22 cellular contexts compared by ENCODE assay signal in genomic region chr2:161972866-161973265, GRCh38.
"Had no signal": no experiment of that assay in that cellular context is flagged by ENCODE, and none has a peak within 500 bp of the region (broad histone marks: within the 10 kb centered on the region; RNA-seq: fewer than 3 reads in every experiment).

No MANE protein-coding gene starts in this region.

- H3K27me3 ChIP-seq: cardiac muscle cell, esophagus squamous epithelium, gastrocnemius medialis, pancreas, right atrium auricular region had no signal

- H3K27ac ChIP-seq: cardiac muscle cell, esophagus squamous epithelium, gastrocnemius medialis, left ventricle myocardium inferior, pancreas, psoas muscle, right atrium auricular region, tibial artery, VCaP had no signal

- H3K4me1 ChIP-seq: esophagus squamous epithelium, gastrocnemius medialis, left ventricle myocardium inferior, pancreas, psoas muscle, right atrium auricular region, tibial artery had no signal

- H3K4me3 ChIP-seq: cardiac muscle cell, esophagus squamous epithelium, gastrocnemius medialis, left ventricle myocardium inferior, pancreas, psoas muscle, right atrium auricular region, tibial artery had no signal

- H3K36me3 ChIP-seq: cardiac muscle cell, esophagus squamous epithelium, gastrocnemius medialis, left ventricle myocardium inferior, pancreas, right atrium auricular region, tibial artery had no signal

- H3K4me1 Mint-ChIP-seq: mesothelial cell of epicardium, nephron progenitor cell had no signal

- H3K9me3 ChIP-seq: esophagus squamous epithelium, gastrocnemius medialis, left ventricle myocardium inferior, pancreas, psoas muscle, right atrium auricular region, tibial artery had no signal

- H3K4me3 Mint-ChIP-seq: activated CD4-positive, alpha-beta memory T cell treated with anti-CD3 and anti-CD28 coated beads, Interleukin-2, amount 10 ng/mL, durations not matched to agents 7 days and 5 days; activated CD4-positive, alpha-beta T cell treated with anti-CD3 and anti-CD28 coated beads, Interleukin-2, amount 10 ng/mL, durations not matched to agents 24 days and 14 days; activated naive CD8-positive, alpha-beta T cell treated with anti-CD3 and anti-CD28 coated beads, Interleukin-2, amount 10 ng/mL, durations not matched to agents 7 days and 5 days; dendritic cell treated with granulocyte-macrophage colony-stimulating factor and Interleukin-4, amounts not matched to agents 40 ng/mL and 50 ng/mL, for 4 days; effector memory CD8-positive, alpha-beta T cell; mesothelial cell of epicardium; nephron progenitor cell had no signal

- H3K27me3 Mint-ChIP-seq: activated CD4-positive, alpha-beta memory T cell treated with anti-CD3 and anti-CD28 coated beads, Interleukin-2, amount 10 ng/mL, durations not matched to agents 7 days and 5 days; activated CD4-positive, alpha-beta T cell treated with anti-CD3 and anti-CD28 coated beads, Interleukin-2, amount 10 ng/mL, durations not matched to agents 24 days and 14 days; activated naive CD8-positive, alpha-beta T cell treated with anti-CD3 and anti-CD28 coated beads, Interleukin-2, amount 10 ng/mL, durations not matched to agents 7 days and 5 days; effector memory CD8-positive, alpha-beta T cell; stimulated activated naive CD8-positive, alpha-beta T cell treated with anti-CD3 and anti-CD28 coated beads, Interleukin-15, amount 100 ng/mL, for 72 hours had no signal

- H3K27ac Mint-ChIP-seq: activated CD4-positive, alpha-beta memory T cell treated with anti-CD3 and anti-CD28 coated beads, Interleukin-2, amount 10 ng/mL, durations not matched to agents 7 days and 5 days; activated CD4-positive, alpha-beta T cell treated with anti-CD3 and anti-CD28 coated beads, Interleukin-2, amount 10 ng/mL, durations not matched to agents 24 days and 14 days; activated naive CD8-positive, alpha-beta T cell treated with anti-CD3 and anti-CD28 coated beads, Interleukin-2, amount 10 ng/mL, durations not matched to agents 7 days and 5 days; dendritic cell treated with granulocyte-macrophage colony-stimulating factor and Interleukin-4, amounts not matched to agents 40 ng/mL and 50 ng/mL, for 4 days; effector memory CD8-positive, alpha-beta T cell; mesothelial cell of epicardium; nephron progenitor cell had no signal

- FAIRE-seq: pancreas had no signal

- H3K36me3 Mint-ChIP-seq: mesothelial cell of epicardium had no signal

- H3K9me3 Mint-ChIP-seq: dendritic cell treated with granulocyte-macrophage colony-stimulating factor and Interleukin-4, amounts not matched to agents 40 ng/mL and 50 ng/mL, for 4 days; mesothelial cell of epicardium; nephron progenitor cell had no signal

- DNase-seq: activated CD4-positive, alpha-beta memory T cell treated with anti-CD3 and anti-CD28 coated beads, Interleukin-2, amount 10 ng/mL, durations not matched to agents 7 days and 5 days; activated CD4-positive, alpha-beta T cell treated with anti-CD3 and anti-CD28 coated beads, Interleukin-2, amount 10 ng/mL, durations not matched to agents 24 days and 14 days; activated naive CD4-positive, alpha-beta T cell; activated naive CD8-positive, alpha-beta T cell treated with anti-CD3 and anti-CD28 coated beads, Interleukin-2, amount 10 ng/mL, durations not matched to agents 7 days and 5 days; effector memory CD8-positive, alpha-beta T cell; esophagus squamous epithelium; gastrocnemius medialis; hippocampal formation; kidney glomerular epithelial cell; left ventricle myocardium inferior; mammary epithelial cell; nephron progenitor cell; pancreas; psoas muscle; stimulated activated CD4-positive, alpha-beta T cell treated with anti-CD3 and anti-CD28 coated beads, Interleukin-1b, Interleukin-23, amount 100 ng/mL, for 48 hours; stimulated activated naive CD8-positive, alpha-beta T cell treated with anti-CD3 and anti-CD28 coated beads, Interleukin-15, amount 100 ng/mL, for 72 hours; tibial artery had no signal

- ATAC-seq: effector memory CD8-positive, alpha-beta T cell; gastrocnemius medialis; pancreas; psoas muscle had no signal
